ENCODE assay signal across 1 cellular context in the genomic region with DNA sequence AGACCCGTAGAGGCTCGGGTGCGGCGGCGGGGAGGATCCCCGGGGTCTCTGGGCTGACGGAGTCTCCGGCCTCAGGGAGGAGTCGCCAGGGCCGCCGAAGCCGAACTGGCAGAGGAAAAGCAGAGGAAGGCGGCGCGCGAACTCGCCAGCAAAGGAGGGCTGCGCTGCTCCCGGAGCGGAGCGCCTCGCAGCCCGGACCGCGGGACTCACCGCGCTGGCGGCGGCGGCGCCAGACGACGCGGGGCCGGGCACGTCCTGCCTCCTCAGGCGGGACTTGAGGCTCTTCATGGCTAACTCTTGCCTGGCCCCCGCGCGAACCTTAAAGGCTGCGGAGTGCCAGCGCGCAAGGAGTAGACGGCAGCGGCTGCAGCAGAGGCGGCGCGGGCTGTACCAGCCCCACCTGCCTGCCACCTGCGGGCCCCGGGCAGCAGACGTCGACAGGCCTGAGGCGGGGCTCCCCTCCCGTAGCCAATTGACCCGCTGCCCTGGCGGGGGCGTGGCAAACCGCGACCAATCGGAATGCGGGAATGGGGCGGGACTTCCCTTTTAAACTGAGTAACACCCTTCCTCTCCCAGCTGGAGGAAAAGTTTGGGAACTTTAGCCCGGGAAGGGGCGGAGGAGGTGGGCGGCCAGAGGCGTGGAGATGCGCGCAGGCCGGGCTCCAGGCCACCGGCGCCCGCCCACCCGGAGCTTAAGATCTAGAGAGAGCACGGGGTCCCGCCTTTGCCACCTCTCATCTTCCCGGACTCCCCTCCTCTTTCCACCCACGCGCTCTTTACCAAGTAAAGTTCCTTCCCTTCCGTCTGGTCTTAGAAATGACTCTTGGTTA.
TF ChIP-seq lines count a peak whose summit lies in the region.

A gene with protein sequence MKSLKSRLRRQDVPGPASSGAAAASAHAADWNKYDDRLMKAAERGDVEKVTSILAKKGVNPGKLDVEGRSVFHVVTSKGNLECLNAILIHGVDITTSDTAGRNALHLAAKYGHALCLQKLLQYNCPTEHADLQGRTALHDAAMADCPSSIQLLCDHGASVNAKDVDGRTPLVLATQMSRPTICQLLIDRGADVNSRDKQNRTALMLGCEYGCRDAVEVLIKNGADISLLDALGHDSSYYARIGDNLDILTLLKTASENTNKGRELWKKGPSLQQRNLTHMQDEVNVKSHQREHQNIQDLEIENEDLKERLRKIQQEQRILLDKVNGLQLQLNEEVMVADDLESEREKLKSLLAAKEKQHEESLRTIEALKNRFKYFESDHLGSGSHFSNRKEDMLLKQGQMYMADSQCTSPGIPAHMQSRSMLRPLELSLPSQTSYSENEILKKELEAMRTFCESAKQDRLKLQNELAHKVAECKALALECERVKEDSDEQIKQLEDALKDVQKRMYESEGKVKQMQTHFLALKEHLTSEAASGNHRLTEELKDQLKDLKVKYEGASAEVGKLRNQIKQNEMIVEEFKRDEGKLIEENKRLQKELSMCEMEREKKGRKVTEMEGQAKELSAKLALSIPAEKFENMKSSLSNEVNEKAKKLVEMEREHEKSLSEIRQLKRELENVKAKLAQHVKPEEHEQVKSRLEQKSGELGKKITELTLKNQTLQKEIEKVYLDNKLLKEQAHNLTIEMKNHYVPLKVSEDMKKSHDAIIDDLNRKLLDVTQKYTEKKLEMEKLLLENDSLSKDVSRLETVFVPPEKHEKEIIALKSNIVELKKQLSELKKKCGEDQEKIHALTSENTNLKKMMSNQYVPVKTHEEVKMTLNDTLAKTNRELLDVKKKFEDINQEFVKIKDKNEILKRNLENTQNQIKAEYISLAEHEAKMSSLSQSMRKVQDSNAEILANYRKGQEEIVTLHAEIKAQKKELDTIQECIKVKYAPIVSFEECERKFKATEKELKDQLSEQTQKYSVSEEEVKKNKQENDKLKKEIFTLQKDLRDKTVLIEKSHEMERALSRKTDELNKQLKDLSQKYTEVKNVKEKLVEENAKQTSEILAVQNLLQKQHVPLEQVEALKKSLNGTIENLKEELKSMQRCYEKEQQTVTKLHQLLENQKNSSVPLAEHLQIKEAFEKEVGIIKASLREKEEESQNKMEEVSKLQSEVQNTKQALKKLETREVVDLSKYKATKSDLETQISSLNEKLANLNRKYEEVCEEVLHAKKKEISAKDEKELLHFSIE (N-terminal part only) (minus strand): TSS at position 439 of the 830 bp plus-strand sequence. CDS start 151 bp downstream, at position 288.

TF ChIP-seq in HCT116, 20 proteins besides CTCF, POLR2A, EP300 and RAD21 (continued from another document):
- TF ChIP-seq, protein P1, sequence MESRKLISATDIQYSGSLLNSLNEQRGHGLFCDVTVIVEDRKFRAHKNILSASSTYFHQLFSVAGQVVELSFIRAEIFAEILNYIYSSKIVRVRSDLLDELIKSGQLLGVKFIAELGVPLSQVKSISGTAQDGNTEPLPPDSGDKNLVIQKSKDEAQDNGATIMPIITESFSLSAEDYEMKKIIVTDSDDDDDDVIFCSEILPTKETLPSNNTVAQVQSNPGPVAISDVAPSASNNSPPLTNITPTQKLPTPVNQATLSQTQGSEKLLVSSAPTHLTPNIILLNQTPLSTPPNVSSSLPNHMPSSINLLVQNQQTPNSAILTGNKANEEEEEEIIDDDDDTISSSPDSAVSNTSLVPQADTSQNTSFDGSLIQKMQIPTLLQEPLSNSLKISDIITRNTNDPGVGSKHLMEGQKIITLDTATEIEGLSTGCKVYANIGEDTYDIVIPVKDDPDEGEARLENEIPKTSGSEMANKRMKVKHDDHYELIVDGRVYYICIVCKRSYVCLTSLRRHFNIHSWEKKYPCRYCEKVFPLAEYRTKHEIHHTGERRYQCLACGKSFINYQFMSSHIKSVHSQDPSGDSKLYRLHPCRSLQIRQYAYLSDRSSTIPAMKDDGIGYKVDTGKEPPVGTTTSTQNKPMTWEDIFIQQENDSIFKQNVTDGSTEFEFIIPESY (IDR thresholded peaks at IDR 0.05; ENCODE audit: extremely low read depth, insufficient replicate concordance, low read length), result no peak
